Comparison of ENCODE assay signal across 1 cellular context in the genomic region with DNA sequence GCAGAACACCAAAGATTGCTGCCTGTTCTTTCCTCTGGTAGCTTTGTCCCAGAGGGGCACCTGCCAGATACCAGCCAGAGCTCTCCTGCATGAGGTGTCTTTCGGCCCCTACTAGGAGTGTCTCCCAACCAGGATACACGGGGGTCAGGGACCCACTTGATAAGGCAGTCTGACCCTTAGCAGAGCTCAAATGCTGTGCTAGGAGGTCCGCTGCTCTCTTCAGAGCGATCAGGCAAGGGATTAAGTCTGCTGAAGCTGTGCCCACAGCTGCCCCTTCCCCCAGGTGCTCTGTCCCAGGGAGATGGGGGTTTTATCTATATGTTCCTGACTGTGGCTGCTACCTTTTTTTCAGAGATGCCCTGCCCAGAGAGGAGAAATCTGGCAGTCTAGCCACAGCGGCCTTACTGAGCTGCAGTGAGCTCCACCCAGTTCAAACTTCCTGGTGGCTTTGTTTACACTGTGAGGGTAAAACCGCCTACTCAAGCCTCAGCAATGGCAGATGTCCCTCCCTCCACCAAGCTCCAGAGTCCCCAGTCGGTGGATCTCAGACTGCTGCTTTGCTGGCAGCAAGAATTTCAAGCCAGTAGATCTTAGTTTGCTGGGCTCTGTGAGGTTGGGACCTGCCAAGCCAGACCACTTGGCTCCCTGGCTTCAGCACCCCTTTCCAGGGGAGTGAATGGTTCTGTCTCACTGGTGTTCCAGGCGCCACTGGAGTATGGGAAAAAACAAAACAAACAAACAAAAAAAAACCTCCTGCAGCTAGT. TPM values are rescaled to one million over a fixed set of nuclear protein-coding genes. Genes with fewer than 3 reads are reported as not detected.
"Had no signal": no experiment of that assay in that cellular context is flagged by ENCODE, and none has a peak within 500 bp of the region (broad histone marks: within the 10 kb centered on the region; RNA-seq: fewer than 3 reads in every experiment).

No MANE protein-coding gene starts in this region.

RNA-seq across cellular contexts. Expression of gene TMTC2, which starts 52.0 kb away (rescaled TPM):
- polyA plus RNA-seq: naive thymus-derived CD4-positive, alpha-beta T cell had no signal
